Comparison of ENCODE assay signal across 1 cellular context in genomic region chr5:131672791-131673190, GRCh38.
TF ChIP-seq lines count a peak whose summit lies in the region.

No MANE protein-coding gene starts in this region.

TF ChIP-seq in HepG2, 621 proteins besides CTCF, POLR2A, EP300 and RAD21 (continued from another document):
- TF ChIP-seq, protein P1, sequence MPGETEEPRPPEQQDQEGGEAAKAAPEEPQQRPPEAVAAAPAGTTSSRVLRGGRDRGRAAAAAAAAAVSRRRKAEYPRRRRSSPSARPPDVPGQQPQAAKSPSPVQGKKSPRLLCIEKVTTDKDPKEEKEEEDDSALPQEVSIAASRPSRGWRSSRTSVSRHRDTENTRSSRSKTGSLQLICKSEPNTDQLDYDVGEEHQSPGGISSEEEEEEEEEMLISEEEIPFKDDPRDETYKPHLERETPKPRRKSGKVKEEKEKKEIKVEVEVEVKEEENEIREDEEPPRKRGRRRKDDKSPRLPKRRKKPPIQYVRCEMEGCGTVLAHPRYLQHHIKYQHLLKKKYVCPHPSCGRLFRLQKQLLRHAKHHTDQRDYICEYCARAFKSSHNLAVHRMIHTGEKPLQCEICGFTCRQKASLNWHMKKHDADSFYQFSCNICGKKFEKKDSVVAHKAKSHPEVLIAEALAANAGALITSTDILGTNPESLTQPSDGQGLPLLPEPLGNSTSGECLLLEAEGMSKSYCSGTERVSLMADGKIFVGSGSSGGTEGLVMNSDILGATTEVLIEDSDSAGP (CRISPR knock-in tag; IDR thresholded peaks at IDR 0.05; ENCODE audit: borderline replicate concordance), result no peak
- no peak for TF ChIP-seq KDM6A (CRISPR knock-in tag; IDR thresholded peaks at IDR 0.05; ENCODE audit: low read depth)
- no peak for TF ChIP-seq WIZ (CRISPR knock-in tag; IDR thresholded peaks at IDR 0.05)
- no peak for TF ChIP-seq ZNF766 (CRISPR knock-in tag; IDR thresholded peaks at IDR 0.05; ENCODE audit: borderline replicate concordance)
- no peak for TF ChIP-seq ZNF607 (CRISPR knock-in tag; IDR thresholded peaks at IDR 0.05; ENCODE audit: borderline replicate concordance)
- no peak for TF ChIP-seq ZNF891 (CRISPR knock-in tag; IDR thresholded peaks at IDR 0.05)
- no peak for TF ChIP-seq CCDC6 (CRISPR knock-in tag; IDR thresholded peaks at IDR 0.05)
- no peak for TF ChIP-seq ZNF142 (CRISPR knock-in tag; IDR thresholded peaks at IDR 0.05)
- no peak for TF ChIP-seq ZNF569 (CRISPR knock-in tag; IDR thresholded peaks at IDR 0.05; ENCODE audit: borderline replicate concordance)
- TF ChIP-seq, protein P2, sequence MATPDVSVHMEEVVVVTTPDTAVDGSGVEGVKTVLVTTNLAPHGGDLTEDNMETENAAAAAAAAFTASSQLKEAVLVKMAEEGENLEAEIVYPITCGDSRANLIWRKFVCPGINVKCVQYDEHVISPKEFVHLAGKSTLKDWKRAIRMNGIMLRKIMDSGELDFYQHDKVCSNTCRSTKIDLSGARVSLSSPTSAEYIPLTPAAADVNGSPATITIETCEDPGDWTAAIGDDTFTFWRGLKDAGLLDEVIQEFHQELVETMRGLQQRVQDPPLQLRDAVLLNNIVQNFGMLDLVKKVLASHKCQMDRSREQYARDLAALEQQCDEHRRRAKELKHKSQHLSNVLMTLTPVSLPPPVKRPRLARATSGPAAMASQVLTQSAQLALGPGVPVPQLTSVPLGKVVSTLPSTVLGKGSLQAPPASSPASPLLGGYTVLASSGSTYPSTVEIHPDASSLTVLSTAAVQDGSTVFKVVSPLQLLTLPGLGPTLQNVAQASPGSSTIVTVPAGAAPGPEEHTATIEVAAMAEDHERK (CRISPR knock-in tag; IDR thresholded peaks at IDR 0.05; ENCODE audit: low read depth), result no peak
- TF ChIP-seq ZGPAT (CRISPR knock-in tag; IDR thresholded peaks at IDR 0.05), result no peak
- no peak for TF ChIP-seq POLR2AphosphoS5 (IDR thresholded peaks at IDR 0.05; ENCODE audit: low read depth, low read length)
